ENCODE assay signal across 23 cellular contexts in the genomic region with DNA sequence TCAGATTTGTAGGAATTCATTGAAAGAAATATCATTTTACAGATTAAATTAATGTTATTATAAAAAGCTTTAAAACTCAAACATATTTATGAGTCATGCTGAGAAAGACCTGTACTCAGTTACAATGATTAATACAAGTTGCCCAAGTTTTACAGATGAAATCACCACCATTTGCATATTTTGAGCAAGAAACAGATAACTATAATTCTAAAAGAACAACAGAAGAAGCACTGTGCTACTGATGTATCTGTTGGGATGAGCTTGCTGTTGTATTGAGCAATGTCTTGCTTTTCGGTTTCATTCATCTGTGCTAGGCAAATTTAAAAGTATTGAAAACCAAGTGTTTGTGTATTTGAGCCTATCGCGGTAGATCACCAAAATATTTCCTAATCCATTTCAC.
DNase-seq lines count a peak whose midpoint lies in the region; ATAC-seq, FAIRE-seq and TF ChIP-seq lines count a peak whose summit lies in the region.
"Had no signal": no experiment of that assay in that cellular context is flagged by ENCODE, and none has a peak within 500 bp of the region (broad histone marks: within the 10 kb centered on the region; RNA-seq: fewer than 3 reads in every experiment).

No MANE protein-coding gene starts in this region.

- H3K79me1 ChIP-seq in H9 (ENCODE audit: insufficient read depth, low read depth, low read length, poor library complexity, severe bottlenecking) = no peaks in the 10 kb centered on the region

- H2BK12ac ChIP-seq in H9 (ENCODE audit: insufficient read length, low read depth, low read length) = no peak overlapping the region

- no peaks in the 10 kb centered on the region for H3K9me3 Mint-ChIP-seq in H9

- H2AFZ ChIP-seq in HepG2 (ENCODE audit: low read length) = no peak overlapping the region
- H2AFZ ChIP-seq in H9 (ENCODE audit: low read length) = no peak overlapping the region

- TF ChIP-seq RAD21 in HepG2 (CRISPR knock-in tag; IDR thresholded peaks at IDR 0.05) = no peak

- no peak overlapping the region for H3K23ac ChIP-seq in H9 (ENCODE audit: insufficient read length, low read depth, low read length)

- no peaks in the 10 kb centered on the region for H3K27me3 Mint-ChIP-seq in H9 (ENCODE audit: low read depth)

- no peaks in the 10 kb centered on the region for H3K36me3 Mint-ChIP-seq in H9 (ENCODE audit: insufficient read depth in 1 of 3, low read depth in 3 of 3)

- WGBS in HepG2 (ENCODE audit: low lambda C conversion rate) = 47% methylated on average over 3 of the region's 3 CpGs
- 61% methylated on average over 3 of the region's 3 CpGs for whole genome bisulfite sequencing in right lobe of liver (ENCODE audit: insufficient coverage, low coverage, low lambda C conversion rate, missing lambda C conversion rate)
- WGBS in H9 (ENCODE audit: extremely low coverage, insufficient read length, low lambda C conversion rate) = no CpG with 5 or more reads among the region's 3 CpGs

- TF ChIP-seq POLR2A in HepG2 (IDR thresholded peaks at IDR 0.05; ENCODE audit: insufficient read depth in 1 of 2, low read depth in 2 of 2, low read length in 2 of 2) = no peak
- no peak for TF ChIP-seq POLR2A in right lobe of liver (IDR thresholded peaks at IDR 0.05)

- H3K9me3 ChIP-seq in HepG2 (ENCODE audit: low read length) = no peaks in the 10 kb centered on the region
- no peaks in the 10 kb centered on the region for H3K9me3 ChIP-seq in right lobe of liver
- no peaks in the 10 kb centered on the region for H3K9me3 ChIP-seq in adipocyte (ENCODE audit: control insufficient read depth, low read length)
- H3K9me3 ChIP-seq in H9 (ENCODE audit: control insufficient read depth, low read depth, low read length) = no peaks in the 10 kb centered on the region

- in situ Hi-C loops in HepG2 (cut with HindIII; ENCODE audit: extremely low pct_ligation_motif_present, low pct_unique_long_range_greater_than_20kb) = no loop called here

- no peak overlapping the region for H3K27ac Mint-ChIP-seq in H9

- H3K27ac ChIP-seq in HepG2 (ENCODE audit: extremely low read length, insufficient read depth, low read length) (no peak overlapping the region), right lobe of liver (no peak overlapping the region), H9 (ENCODE audit: insufficient read length, low read depth, low read length) (no peak overlapping the region)

- BruUV-seq in HepG2 (replicated peaks; lab: Mats Ljungman, UMichigan) = no TSS peak

- no peak overlapping the region for H3K4me3 ChIP-seq in HepG2 (replicated peaks in 1 of 3; ENCODE audit: insufficient read depth in 1 of 3, low read depth in 2 of 3, low read length in 3 of 3)
- no peak overlapping the region for H3K4me3 ChIP-seq in right lobe of liver
- no peak overlapping the region for H3K4me3 ChIP-seq in adipocyte (ENCODE audit: low read length)

- no peak overlapping the region for H3K4ac ChIP-seq in H9 (ENCODE audit: low read depth, low read length)

- H3K4me2 ChIP-seq in HepG2 (ENCODE audit: low read depth, low read length) = no peak overlapping the region
- no peak overlapping the region for H3K4me2 ChIP-seq in H9 (ENCODE audit: insufficient read depth, insufficient read length, low read length)

- no peak overlapping the region for H4K5ac ChIP-seq in H9 (ENCODE audit: insufficient read length, low read depth, low read length)

- FAIRE-seq in HepG2 (lab: Jason Lieb, UNC) = no peak
- FAIRE-seq: GM12891, HTR-8/SVneo, RCC 7860 had no signal

- no peaks in the 10 kb centered on the region for H3K79me2 ChIP-seq in HepG2 (ENCODE audit: insufficient read depth, low read length)
- no peaks in the 10 kb centered on the region for H3K79me2 ChIP-seq in H9 (ENCODE audit: insufficient read depth, low read length)

- ATAC-seq in HepG2 (no peak), right lobe of liver (no peak), GM19023 (IDR thresholded peaks at IDR 0.05; ENCODE audit: unreplicated experiment) (no peak)

- no peak for DNase-seq in HepG2 (ENCODE audit: low spot score)
- DNase-seq in right lobe of liver = no peak
- DNase-seq in adipocyte (ENCODE audit: low read depth) = peak; percentile 14
- DNase-seq in fibroblast of gingiva (ENCODE audit: low read depth) = peak; percentile 59
- DNase-seq in H9 = no peak
- no peak for DNase-seq in effector CD8-positive, alpha-beta T cell (lab: John Stamatoyannopoulos, UW)
- no peak for DNase-seq in COLO829 (ENCODE audit: low spot score)
- DNase-seq: 8988T, COR-L47, DMS 273 treated with DMSO at 0.1 percent for 48 hours, H7, Kasumi-1, MM.1S, NCI-H1092, NCI-H146, NCI-H2081, NCI-H2171 treated with DMSO at 0.1 percent for 48 hours, NCI-H446, Right ventricle myocardium superior had no signal

- intact Hi-C loops in HepG2 (cut with micrococcal nuclease; ENCODE audit: unreplicated experiment) = no loop called here
- intact Hi-C loops in right lobe of liver (cut with DNase I) = no loop called here

- no peak overlapping the region for H2BK20ac ChIP-seq in H9 (ENCODE audit: low read depth, low read length, poor library complexity, severe bottlenecking)

- H3K14ac ChIP-seq in H9 (ENCODE audit: insufficient read depth, low read length) = no peak overlapping the region

- H2BK120ac ChIP-seq in H9 (ENCODE audit: low read depth, low read length, poor library complexity, severe bottlenecking) = no peak overlapping the region

- H4K8ac ChIP-seq in H9 (replicated peaks; ENCODE audit: insufficient read length, low read depth, low read length) = no peak overlapping the region

- H3K4me1 ChIP-seq in HepG2 (ENCODE audit: insufficient read depth, low read length) (no peaks in the 10 kb centered on the region), right lobe of liver (no peaks in the 10 kb centered on the region), adipocyte (ENCODE audit: control insufficient read depth, insufficient read depth, low read length) (no peaks in the 10 kb centered on the region), H9 (ENCODE audit: insufficient read depth, low read length) (no peaks in the 10 kb centered on the region)

- H3K4me1 Mint-ChIP-seq in H9 = no peaks in the 10 kb centered on the region

- H2AK5ac ChIP-seq in H9 (ENCODE audit: insufficient read length, low read length) = no peak overlapping the region

- no peak overlapping the region for H2BK5ac ChIP-seq in H9 (ENCODE audit: insufficient read length, low read length)

- no peak overlapping the region for H3T11ph ChIP-seq in H9 (ENCODE audit: low read length)

- H4K20me1 ChIP-seq in HepG2 (ENCODE audit: insufficient read depth, low read length) (no peaks in the 10 kb centered on the region), H9 (ENCODE audit: control insufficient read depth, insufficient read depth, insufficient read length) (no peaks in the 10 kb centered on the region)

- no peak overlapping the region for H3K56ac ChIP-seq in H9 (ENCODE audit: insufficient read length, low read depth, low read length)

- no peak overlapping the region for H4K91ac ChIP-seq in H9 (ENCODE audit: insufficient read length, low read depth, low read length)

- TF ChIP-seq EP300 in HepG2 (IDR thresholded peaks at IDR 0.05; ENCODE audit: low read depth in 2 of 2, low read length in 2 of 2) (no peak), HepG2 (CRISPR knock-in tag; IDR thresholded peaks at IDR 0.05; ENCODE audit: borderline replicate concordance) (no peak)

- H3K36me3 ChIP-seq in HepG2 (replicated peaks in 1 of 2; ENCODE audit: control insufficient read depth in 1 of 2, insufficient read depth in 2 of 2, low read length in 2 of 2) (no peaks in the 10 kb centered on the region), right lobe of liver (no peaks in the 10 kb centered on the region), adipocyte (ENCODE audit: control insufficient read depth, insufficient read depth, low read length, severe bottlenecking) (no peaks in the 10 kb centered on the region)

- TF ChIP-seq CTCF in HepG2 (CRISPR knock-in tag; IDR thresholded peaks at IDR 0.05) = no peak
- no peak for TF ChIP-seq CTCF in right lobe of liver (IDR thresholded peaks at IDR 0.05)
- no peak for TF ChIP-seq CTCF in H9 (conservative IDR thresholded peaks at IDR 0.05)

- CTCF ChIA-PET in HepG2 (lab: Yijun Ruan, JAX; ENCODE audit: low intra/inter-chr PET ratio, low total read pairs) = no interaction called here

- no peaks in the 10 kb centered on the region for H3K27me3 ChIP-seq in HepG2 (ENCODE audit: control insufficient read depth in 1 of 2, insufficient read depth in 2 of 2, low read length in 2 of 2)
- no peaks in the 10 kb centered on the region for H3K27me3 ChIP-seq in right lobe of liver
- H3K27me3 ChIP-seq in adipocyte (replicated peaks; ENCODE audit: control insufficient read depth, insufficient read depth, low read length) = no peaks in the 10 kb centered on the region
- no peaks in the 10 kb centered on the region for H3K27me3 ChIP-seq in H9 (ENCODE audit: insufficient read depth, low read length)

- no peak overlapping the region for H2BK15ac ChIP-seq in H9 (ENCODE audit: low read depth, low read length)

- H3K18ac ChIP-seq in H9 (ENCODE audit: insufficient read length, low read depth, low read length) = no peak overlapping the region

- H3K4me3 Mint-ChIP-seq in H9 = no peak overlapping the region

- H3K23me2 ChIP-seq in H9 (ENCODE audit: insufficient read length, low read depth, low read length, poor library complexity, severe bottlenecking) = no peaks in the 10 kb centered on the region

- H3K9ac ChIP-seq in HepG2 (ENCODE audit: insufficient read depth, low read depth, low read length) (no peak overlapping the region), adipocyte (ENCODE audit: low read length) (no peak overlapping the region), H9 (ENCODE audit: extremely low read depth, insufficient read length, low read length) (no peak overlapping the region)

- POLR2A ChIA-PET in HepG2 (lab: Yijun Ruan, JAX) = no interaction called here

TF ChIP-seq in HepG2, 621 proteins besides CTCF, POLR2A, EP300 and RAD21:
- TF ChIP-seq SIX4 (CRISPR knock-in tag; IDR thresholded peaks at IDR 0.05) (no peak), PCBP2 (optimal IDR thresholded peaks at IDR 0.05; ENCODE audit: low read depth, low read length, poor library complexity, severe bottlenecking) (no peak), CEBPB (IDR thresholded peaks at IDR 0.05; ENCODE audit: borderline replicate concordance, low read depth, low read length) (peak; percentile 37; the same call in 1 of the 2 replicates)

Comparison
In these comparisons a context has a peak if more than half of its experiments do, and no peak if none do; other contexts are left out.
1. DNase-seq: peak in adipocyte (single experiment) and fibroblast of gingiva (single experiment); none in HepG2 (single experiment), right lobe of liver (0 of 3), H9 (single experiment), effector CD8-positive, alpha-beta T cell (single experiment) and COLO829 (single experiment).